In the genomic region with DNA sequence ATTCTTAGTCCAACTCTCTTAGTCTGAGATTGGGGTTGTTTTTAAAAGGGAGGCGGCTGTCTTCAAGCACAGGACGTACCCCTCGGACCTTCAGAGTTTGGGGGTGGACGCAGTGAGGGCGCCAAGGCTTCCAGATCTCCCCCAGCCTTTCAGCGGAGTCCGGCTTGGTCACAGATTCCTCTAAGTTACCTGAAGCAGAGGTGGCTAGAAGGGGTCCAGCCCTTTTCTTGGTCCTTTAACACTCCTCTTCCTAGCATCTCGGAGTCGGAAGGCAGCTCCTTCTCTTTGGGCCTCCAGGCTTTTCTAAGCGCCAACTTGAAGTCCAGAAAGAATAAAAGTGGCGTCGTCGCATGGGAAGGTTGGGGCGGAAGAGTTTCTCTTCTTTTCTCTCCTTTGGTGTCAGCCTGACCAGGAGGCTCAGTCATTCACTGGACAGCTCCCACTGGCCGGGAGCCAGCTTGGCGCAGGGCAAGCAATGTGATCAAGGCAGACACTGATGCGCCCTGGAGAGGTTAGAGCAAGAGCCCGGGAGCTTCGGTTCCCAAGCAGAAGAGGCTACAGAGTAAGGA, we compare ENCODE assay signal across 8 cellular contexts. TPM values are rescaled to one million over a fixed set of nuclear protein-coding genes. Genes with fewer than 3 reads are reported as not detected.
DNase-seq lines count a peak whose midpoint lies in the region; ATAC-seq, FAIRE-seq and TF ChIP-seq lines count a peak whose summit lies in the region.

No MANE protein-coding gene starts in this region.

- peak overlapping the region; percentile 67 for H3K4me3 Mint-ChIP-seq in Calu3 (ENCODE audit: low read depth, unreplicated experiment)
- H3K4me3 Mint-ChIP-seq in activated T-helper 17 cell treated with anti-CD3 and anti-CD28 coated beads, Interleukin-2, amount 50 U/mL, for 72 hours, result peak overlapping the region; percentile 79

- intact Hi-C loops in Calu3 (cut with micrococcal nuclease; ENCODE audit: unreplicated experiment), result loop anchor here (1.0 to 2.0 kb wide), 2 partner anchors 19 to 51 kb away; no protein-coding TSS in a partner anchor

- H3K36me3 ChIP-seq in HUES6 (ENCODE audit: control insufficient read depth, insufficient read depth, low read length) (no peaks in the 10 kb centered on the region), cardiac muscle cell (no peaks in the 10 kb centered on the region), parathyroid adenoma (ENCODE audit: control insufficient read depth, insufficient read depth, low read length) (no peaks in the 10 kb centered on the region)

- peak; percentile 74 for DNase-seq in Calu3
- DNase-seq in cardiac muscle cell (ENCODE audit: low read depth in 1 of 2, low spot score in 1 of 2), result peak; percentile 80
- DNase-seq in GM12891 (ENCODE audit: insufficient read length, low spot score), result no peak
- DNase-seq in GM13976 (ENCODE audit: low spot score), result no peak
- DNase-seq in stimulated activated CD4-positive, alpha-beta T cell treated with anti-CD3 and anti-CD28 coated beads, Interleukin-1b, Interleukin-23, amount 100 ng/mL, for 48 hours, result no peak

- H3K79me2 ChIP-seq in parathyroid adenoma, result no peaks in the 10 kb centered on the region

- H3K27ac Mint-ChIP-seq in Calu3 (ENCODE audit: unreplicated experiment), result peak overlapping the region; percentile 75
- H3K27ac Mint-ChIP-seq in activated T-helper 17 cell treated with anti-CD3 and anti-CD28 coated beads, Interleukin-2, amount 50 U/mL, for 72 hours, result peak overlapping the region; percentile 98

- H3K27me3 Mint-ChIP-seq in Calu3 (ENCODE audit: unreplicated experiment), result peaks cover 22% of the 10 kb centered on the region
- H3K27me3 Mint-ChIP-seq in activated T-helper 17 cell treated with anti-CD3 and anti-CD28 coated beads, Interleukin-2, amount 50 U/mL, for 72 hours, result peaks cover 18% of the 10 kb centered on the region

- FAIRE-seq in GM12891 (lab: Jason Lieb, UNC), result no peak

- TF ChIP-seq CTCF in Calu3 (IDR thresholded peaks at IDR 0.05; ENCODE audit: unreplicated experiment), result no peak
- no peak for TF ChIP-seq CTCF in cardiac muscle cell (IDR thresholded peaks at IDR 0.05; ENCODE audit: low read depth, low read length)
- no peak for TF ChIP-seq CTCF in parathyroid adenoma (IDR thresholded peaks at IDR 0.05)
- no peak for TF ChIP-seq CTCF in GM13976 (IDR thresholded peaks at IDR 0.05; ENCODE audit: borderline replicate concordance, control extremely low read depth, extremely low read depth, insufficient read depth, missing control alignments)

- peaks cover 27% of the 10 kb centered on the region for H3K4me1 Mint-ChIP-seq in Calu3 (ENCODE audit: low read depth, unreplicated experiment)
- H3K4me1 Mint-ChIP-seq in activated T-helper 17 cell treated with anti-CD3 and anti-CD28 coated beads, Interleukin-2, amount 50 U/mL, for 72 hours, result peaks cover 40% of the 10 kb centered on the region

- H3K27me3 ChIP-seq in HUES6 (ENCODE audit: control insufficient read depth, insufficient read depth, low read length) (peaks cover 29% of the 10 kb centered on the region), cardiac muscle cell (peaks cover 46% of the 10 kb centered on the region), parathyroid adenoma (ENCODE audit: control insufficient read depth, insufficient read depth, low read length) (no peaks in the 10 kb centered on the region)

- peaks cover 32% of the 10 kb centered on the region for H3K36me3 Mint-ChIP-seq in Calu3 (ENCODE audit: insufficient read depth, unreplicated experiment)
- peaks cover 18% of the 10 kb centered on the region for H3K36me3 Mint-ChIP-seq in activated T-helper 17 cell treated with anti-CD3 and anti-CD28 coated beads, Interleukin-2, amount 50 U/mL, for 72 hours (ENCODE audit: low read depth)

- H3K9me3 ChIP-seq in HUES6 (ENCODE audit: control insufficient read depth, insufficient read depth, low read depth, low read length) (no peaks in the 10 kb centered on the region), cardiac muscle cell (ENCODE audit: low read depth) (no peaks in the 10 kb centered on the region), parathyroid adenoma (ENCODE audit: control insufficient read depth, low read length) (no peaks in the 10 kb centered on the region)

- TF ChIP-seq POLR2A in GM12891 (IDR thresholded peaks at IDR 0.05; ENCODE audit: low read depth, low read length), result no peak

- no peak for ATAC-seq in activated T-helper 17 cell treated with anti-CD3 and anti-CD28 coated beads, Interleukin-2, amount 50 U/mL, for 72 hours (replicated peaks)

- H3K4me1 ChIP-seq in HUES6 (ENCODE audit: control insufficient read depth, insufficient read depth, low read length), result peaks cover 11% of the 10 kb centered on the region
- no peaks in the 10 kb centered on the region for H3K4me1 ChIP-seq in cardiac muscle cell (ENCODE audit: low read depth)
- peaks cover 2% of the 10 kb centered on the region for H3K4me1 ChIP-seq in parathyroid adenoma

- H3K27ac ChIP-seq in HUES6 (ENCODE audit: low read depth, low read length) (no peak overlapping the region), cardiac muscle cell (no peak overlapping the region), parathyroid adenoma (no peak overlapping the region)

- H3K4me3 ChIP-seq in HUES6 (ENCODE audit: low read depth, low read length), result peak overlapping the region; percentile 91
- peak overlapping the region; percentile 43 for H3K4me3 ChIP-seq in cardiac muscle cell
- H3K4me3 ChIP-seq in parathyroid adenoma (ENCODE audit: low read depth, low read length), result peak overlapping the region; percentile 51

- no peaks in the 10 kb centered on the region for H3K9me3 Mint-ChIP-seq in Calu3 (ENCODE audit: low read depth, unreplicated experiment)
- no peaks in the 10 kb centered on the region for H3K9me3 Mint-ChIP-seq in activated T-helper 17 cell treated with anti-CD3 and anti-CD28 coated beads, Interleukin-2, amount 50 U/mL, for 72 hours

- H3K9ac ChIP-seq in HUES6 (ENCODE audit: low read length) (peak overlapping the region; percentile 40), parathyroid adenoma (no peak overlapping the region)

- in situ Hi-C loops in GM13976 (cut with MboI; ENCODE audit: low sequenced_read_pairs, unreplicated experiment), result loop anchor here (10.0 kb wide), 1 partner anchor 53 kb away; a partner anchor contains a TSS

- H3K4me2 ChIP-seq in parathyroid adenoma (ENCODE audit: low read length), result peak overlapping the region; percentile 67

- CTCF ChIA-PET in Calu3 (lab: Charles Lee), result interaction anchor here (0.8 to 1.3 kb wide), 2 partner anchors 19 to 50 kb away, joined by 3 to 7 read pairs; no protein-coding TSS in a partner anchor

- no TSS peak for BruUV-seq in Calu3 (replicated peaks; lab: Mats Ljungman, UMichigan)

- peak overlapping the region; percentile 64 for H2AFZ ChIP-seq in parathyroid adenoma

TF ChIP-seq in GM12891, 5 proteins besides CTCF, POLR2A, EP300 and RAD21:
- TF ChIP-seq SPI1 (IDR thresholded peaks at IDR 0.05; ENCODE audit: low read depth, low read length), result no peak
- no peak for TF ChIP-seq POLR2AphosphoS5 (IDR thresholded peaks at IDR 0.05; ENCODE audit: low read depth, low read length)
- TF ChIP-seq TAF1 (IDR thresholded peaks at IDR 0.05; ENCODE audit: low read depth, low read length), result no peak
- no peak for TF ChIP-seq POU2F2 (IDR thresholded peaks at IDR 0.05; ENCODE audit: low read depth, low read length)
- TF ChIP-seq PAX5 (IDR thresholded peaks at IDR 0.05; ENCODE audit: insufficient read depth, low read length, severe bottlenecking), result no peak

RNA-seq across cellular contexts. Expression of a gene that starts 9.6 kb away (rescaled TPM):
- total RNA-seq in Calu3 (2022) (not detected in 2 replicates), cardiac muscle cell (not detected in 2 replicates)
- total RNA-seq in activated T-helper 17 cell treated with anti-CD3 and anti-CD28 coated beads, Interleukin-2, amount 50 U/mL, for 72 hours, result not detected
- not detected in 2 replicates for polyA plus RNA-seq in cardiac muscle cell
- polyA plus RNA-seq in GM12891 (2012; ENCODE audit: low read depth, missing spikeins), result not detected

RNA-seq across cellular contexts. Expression of a gene that starts 40.7 kb away (rescaled TPM):
- total RNA-seq in Calu3 (2022) (not detected in 2 replicates), cardiac muscle cell (not detected in 2 replicates)
- total RNA-seq in activated T-helper 17 cell treated with anti-CD3 and anti-CD28 coated beads, Interleukin-2, amount 50 U/mL, for 72 hours, result not detected
- polyA plus RNA-seq in cardiac muscle cell, result not detected in 2 replicates
- not detected for polyA plus RNA-seq in GM12891 (2012; ENCODE audit: low read depth, missing spikeins)

RNA-seq across cellular contexts. Expression of a gene that starts 44.1 kb away (rescaled TPM):
- not detected in 2 replicates for total RNA-seq in Calu3 (2022)
- not detected for total RNA-seq in activated T-helper 17 cell treated with anti-CD3 and anti-CD28 coated beads, Interleukin-2, amount 50 U/mL, for 72 hours
- not detected in 2 replicates for total RNA-seq in cardiac muscle cell
- not detected in 2 replicates for polyA plus RNA-seq in cardiac muscle cell
- not detected for polyA plus RNA-seq in GM12891 (2012; ENCODE audit: low read depth, missing spikeins)

RNA-seq across cellular contexts. Expression of a gene that starts 52.5 kb away (rescaled TPM):
- total RNA-seq in Calu3 (2022) (5.3 and 7.3 TPM in 2 replicates), cardiac muscle cell (9.1 and 9.6 TPM in 2 replicates)
- total RNA-seq in activated T-helper 17 cell treated with anti-CD3 and anti-CD28 coated beads, Interleukin-2, amount 50 U/mL, for 72 hours, result 1 to 10 TPM; 1.0 to 6.1 TPM
- 7.2 and 12.4 TPM in 2 replicates for polyA plus RNA-seq in cardiac muscle cell
- 0.47 TPM for polyA plus RNA-seq in GM12891 (2012; ENCODE audit: low read depth, missing spikeins)

RNA-seq across cellular contexts. Expression of a gene that starts 56.7 kb away (rescaled TPM):
- 4.0 and 4.4 TPM in 2 replicates for total RNA-seq in Calu3 (2022)
- 10 to 100 TPM in 1 of 2 donors, 1 to 10 TPM in 1; 3.6 to 11.1 TPM for total RNA-seq in activated T-helper 17 cell treated with anti-CD3 and anti-CD28 coated beads, Interleukin-2, amount 50 U/mL, for 72 hours
- 0.83 and 3.8 TPM in 2 replicates for total RNA-seq in cardiac muscle cell
- 2.1 and 2.7 TPM in 2 replicates for polyA plus RNA-seq in cardiac muscle cell
- polyA plus RNA-seq in GM12891 (2012; ENCODE audit: low read depth, missing spikeins), result 1.0 TPM

Comparison
In these comparisons a context has a peak if more than half of its experiments do, and no peak if none do; other contexts are left out.
1. DNase-seq: peak in Calu3 (single experiment) and cardiac muscle cell (2 of 2); none in GM12891 (single experiment), GM13976 (single experiment) and stimulated activated CD4-positive, alpha-beta T cell treated with anti-CD3 and anti-CD28 coated beads, Interleukin-1b, Interleukin-23, amount 100 ng/mL, for 48 hours (single experiment).
2. Peak in every context shown above with its lines, with median percentiles within 50 percentile points of each other: H3K4me3 ChIP-seq.